ENCODE assay signal across 8 cellular contexts in the genomic region with DNA sequence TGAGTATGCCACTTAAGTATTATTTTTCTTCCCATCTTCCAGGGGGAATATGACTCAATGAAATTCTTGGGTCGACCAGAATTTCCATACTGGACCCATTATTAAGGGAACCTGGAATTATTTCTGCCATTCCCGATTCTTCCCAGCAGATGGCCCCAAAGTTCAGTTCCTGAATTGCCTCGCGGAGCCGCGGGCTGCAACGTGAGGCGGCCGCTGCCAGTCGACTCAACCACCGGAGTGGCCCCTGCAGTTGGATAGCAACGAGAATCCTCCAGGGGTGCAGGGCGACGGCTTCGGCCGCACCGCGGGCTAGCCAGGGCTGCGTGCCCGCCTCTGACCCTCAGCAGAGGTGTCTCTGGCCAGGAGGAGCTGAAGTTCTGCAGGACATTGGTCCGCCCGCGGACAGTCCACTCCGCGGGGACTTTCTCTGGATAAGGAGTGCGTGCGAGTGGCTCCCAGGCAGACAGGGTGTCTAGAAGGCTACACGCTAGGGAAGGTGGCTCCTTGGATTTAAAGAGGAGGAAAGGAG. TPM values are rescaled to one million over a fixed set of nuclear protein-coding genes. Genes with fewer than 3 reads are reported as not detected.
DNase-seq lines count a peak whose midpoint lies in the region; TF ChIP-seq lines count a peak whose summit lies in the region.

No MANE protein-coding gene starts in this region.

- peaks cover 3% of the 10 kb centered on the region for H3K9me3 Mint-ChIP-seq in glutamatergic neuron (ENCODE audit: unreplicated experiment)

- DNase-seq in NCI-H2081 (lab: John Stamatoyannopoulos, UW) (peak; percentile 74 to 80), NCI-H2081 treated with DMSO at 0.1 percent for 48 hours (lab: John Stamatoyannopoulos, UW) (no peak), LNCaP clone FGC (ENCODE audit: low read depth) (peak; percentile 22), SK-N-DZ (ENCODE audit: low spot score) (peak; percentile 69), glutamatergic neuron (peak; percentile 83), nucleus accumbens (lab: John Stamatoyannopoulos, UW) (peak in 54 of 56 donors; percentile 6 to 87 (median 55)), superior temporal gyrus (ENCODE audit: extremely low spot score) (peak; percentile 95)
- DNase-seq in activated naive CD4-positive, alpha-beta T cell treated with anti-CD3 and anti-CD28 coated beads, Interleukin-2, amount 50 U/mL, for 16 hours, result peak; percentile 73

- H3K4me1 Mint-ChIP-seq in glutamatergic neuron (ENCODE audit: low read depth, unreplicated experiment), result peaks cover 10% of the 10 kb centered on the region

- H3K4me3 Mint-ChIP-seq in glutamatergic neuron (ENCODE audit: unreplicated experiment), result peak overlapping the region; percentile 89

- TF ChIP-seq CTCF in LNCaP clone FGC (IDR thresholded peaks at IDR 0.05; ENCODE audit: control insufficient read depth, extremely low read depth, insufficient read depth) (peak; percentile 83), glutamatergic neuron (IDR thresholded peaks at IDR 0.05; ENCODE audit: partially characterized antibody, unreplicated experiment) (peak; percentile 81)

- no peaks in the 10 kb centered on the region for H3K36me3 Mint-ChIP-seq in glutamatergic neuron (ENCODE audit: unreplicated experiment)

- H3K27ac Mint-ChIP-seq in glutamatergic neuron (ENCODE audit: unreplicated experiment), result peak overlapping the region; percentile 53

- H3K27me3 Mint-ChIP-seq in glutamatergic neuron (ENCODE audit: unreplicated experiment), result no peaks in the 10 kb centered on the region

- peak overlapping the region; percentile 55 for H3K4me3 ChIP-seq in LNCaP clone FGC (ENCODE audit: low read depth, low read length)

RNA-seq across cellular contexts. Expression of gene TSHR, which starts 0.6 kb away (rescaled TPM):
- polyA plus RNA-seq in SK-N-DZ (2014; cell fraction: cytosol; rRNA removed), result 0.20 and 0.58 TPM in 2 replicates
- polyA plus RNA-seq in SK-N-DZ (2014; cell fraction: nucleus; rRNA removed), result 3.1 and 4.0 TPM in 2 replicates
- 0.74 TPM for total RNA-seq in glutamatergic neuron (ENCODE audit: unreplicated experiment)

RNA-seq across cellular contexts. Expression of gene CEP128, which starts 13.3 kb away (rescaled TPM):
- 2.9 and 3.5 TPM in 2 replicates for polyA plus RNA-seq in SK-N-DZ (2014; cell fraction: cytosol; rRNA removed)
- 9.0 and 10.2 TPM in 2 replicates for polyA plus RNA-seq in SK-N-DZ (2014; cell fraction: nucleus; rRNA removed)
- total RNA-seq in glutamatergic neuron (ENCODE audit: unreplicated experiment), result 38.5 TPM
